23 cellular contexts compared by ENCODE assay signal in genomic region chr2:27154990-27155615, GRCh38. TPM values are rescaled to one million over a fixed set of nuclear protein-coding genes. Genes with fewer than 3 reads are reported as not detected.
DNase-seq lines count a peak whose midpoint lies in the region; ATAC-seq and TF ChIP-seq lines count a peak whose summit lies in the region.
"Had no signal": no experiment of that assay in that cellular context is flagged by ENCODE, and none has a peak within 500 bp of the region (broad histone marks: within the 10 kb centered on the region; RNA-seq: fewer than 3 reads in every experiment).

No MANE protein-coding gene starts in this region.

- H3K4me3 Mint-ChIP-seq in MCF 10A (ENCODE audit: unreplicated experiment) (no peak overlapping the region), nephron progenitor cell (no peak overlapping the region)

- no peak overlapping the region for H3K27ac Mint-ChIP-seq in MCF 10A (ENCODE audit: low read depth, unreplicated experiment)
- peak overlapping the region; percentile 88 for H3K27ac Mint-ChIP-seq in nephron progenitor cell

- DNase-seq in MCF 10A (ENCODE audit: unreplicated experiment) (peak; percentile 25), breast epithelium (ENCODE audit: low spot score in 2 of 2) (no peak), epithelial cell of esophagus (ENCODE audit: low read depth) (peak; percentile 82), nephron progenitor cell (no peak), pons (ENCODE audit: low spot score) (no peak)
- DNase-seq in stimulated activated naive CD4-positive, alpha-beta T cell (lab: John Stamatoyannopoulos, UW): no peak
- no peak for DNase-seq in NK-92 treated with Interleukin-12 subunit alpha and Interleukin-12 subunit beta, amount 100 ng/mL, for 24 hours (lab: John Stamatoyannopoulos, UW)
- DNase-seq: GOT3, MM.1S, NCI-H1092, NCI-H1436, NCI-H187 treated with DMSO at 0.1 percent for 48 hours, NCI-H524 treated with DMSO at 0.1 percent for 48 hours, NCI-H82, Peyer's patch, SHP77 had no signal

- intact Hi-C loops in MCF 10A (cut with micrococcal nuclease): no loop called here
- intact Hi-C loops in breast epithelium (cut with DNase I; ENCODE audit: low total_unique reads): no loop called here

- no peak for TF ChIP-seq POLR2A in breast epithelium (IDR thresholded peaks at IDR 0.05)

- BruUV-seq in MCF 10A (replicated peaks; lab: Mats Ljungman, UMichigan): no TSS peak

- no peaks in the 10 kb centered on the region for H3K9me3 ChIP-seq in breast epithelium
- H3K9me3 ChIP-seq: Peyer's patch had no signal

- no peaks in the 10 kb centered on the region for H3K27me3 ChIP-seq in breast epithelium
- H3K27me3 ChIP-seq: Peyer's patch had no signal

- no peaks in the 10 kb centered on the region for H3K4me1 Mint-ChIP-seq in MCF 10A (ENCODE audit: insufficient read depth, unreplicated experiment)
- peaks cover 42% of the 10 kb centered on the region for H3K4me1 Mint-ChIP-seq in nephron progenitor cell

- no peak overlapping the region for H3K4me3 ChIP-seq in breast epithelium
- H3K4me3 ChIP-seq in epithelial cell of esophagus (ENCODE audit: low read length): no peak overlapping the region
- H3K4me3 ChIP-seq: K562, Peyer's patch had no signal

- H3K36me3 Mint-ChIP-seq in MCF 10A (ENCODE audit: insufficient read depth, unreplicated experiment) (no peaks in the 10 kb centered on the region), nephron progenitor cell (ENCODE audit: low read depth) (no peaks in the 10 kb centered on the region)

- ATAC-seq in HG02623 (IDR thresholded peaks at IDR 0.05; ENCODE audit: unreplicated experiment): no peak
- ATAC-seq: K562 had no signal

- H3K27me3 Mint-ChIP-seq in MCF 10A (ENCODE audit: insufficient read depth, unreplicated experiment) (no peaks in the 10 kb centered on the region), nephron progenitor cell (ENCODE audit: low read depth, poor library complexity) (peaks cover 9% of the 10 kb centered on the region)

- POLR2A ChIA-PET in MCF 10A (lab: Yijun Ruan, JAX): no interaction called here

- no peak overlapping the region for H3K27ac ChIP-seq in breast epithelium
- H3K27ac ChIP-seq: C4-2B, Peyer's patch had no signal

- H3K4me1 ChIP-seq in breast epithelium: no peaks in the 10 kb centered on the region
- H3K4me1 ChIP-seq: Peyer's patch had no signal

- H3K9me3 Mint-ChIP-seq in MCF 10A (ENCODE audit: unreplicated experiment) (no peaks in the 10 kb centered on the region), nephron progenitor cell (no peaks in the 10 kb centered on the region)

- CTCF ChIA-PET in MCF 10A (lab: Yijun Ruan, JAX): interaction anchor here (0.5 to 1.5 kb wide), 3 partner anchors 15 to 36 kb away, joined by 3 to 4 read pairs (median 3); no protein-coding TSS in a partner anchor

- TF ChIP-seq CTCF in MCF 10A (IDR thresholded peaks at IDR 0.05; ENCODE audit: unreplicated experiment) (no peak), breast epithelium (IDR thresholded peaks at IDR 0.05) (no peak), epithelial cell of esophagus (IDR thresholded peaks at IDR 0.05; ENCODE audit: insufficient read depth, low read depth, low read length, missing control alignments) (no peak), nephron progenitor cell (IDR thresholded peaks at IDR 0.05) (no peak)

- H3K36me3 ChIP-seq in breast epithelium: no peaks in the 10 kb centered on the region
- H3K36me3 ChIP-seq: Peyer's patch had no signal

RNA-seq across cellular contexts. Expression of gene TCF23, which starts 6.3 kb away (rescaled TPM):
- not detected in 2 replicates for total RNA-seq in MCF 10A (2022)
- total RNA-seq in breast epithelium: not detected
- total RNA-seq: A172, Daoy, LHCN-M2, Peyer's patch had no signal

RNA-seq across cellular contexts. Expression of gene PRR30, which starts 15.9 kb away (rescaled TPM):
- total RNA-seq in MCF 10A (2022) (not detected in 2 replicates), breast epithelium (not detected)
- total RNA-seq: A172, Daoy, K562, LHCN-M2, OCI-LY7, Peyer's patch had no signal

RNA-seq across cellular contexts. Expression of gene PREB, which starts 20.7 kb away (rescaled TPM):
- total RNA-seq in MCF 10A (2022) (55.1 and 68.5 TPM in 2 replicates), breast epithelium (100 to 1,000 TPM in 1 of 3 donors, 10 to 100 TPM in 2; 51.5 to 113 (median 69.4) TPM)

RNA-seq across cellular contexts. Expression of gene ABHD1, which starts 31.5 kb away (rescaled TPM):
- not detected in 2 replicates for total RNA-seq in MCF 10A (2022)
- under 1 TPM in 2 of 3 donors, not detected in 1; 0.29 to 0.80 TPM for total RNA-seq in breast epithelium
- total RNA-seq: K562, OCI-LY7 had no signal

RNA-seq across cellular contexts. Expression of gene CGREF1, which starts 36.2 kb away (rescaled TPM):
- total RNA-seq in MCF 10A (2022): 10.9 and 12.9 TPM in 2 replicates
- total RNA-seq in breast epithelium: 10 to 100 TPM in 1 of 3 donors, 1 to 10 TPM in 2; 3.2 to 16.4 (median 3.4) TPM
- total RNA-seq: OCI-LY7 had no signal

Comparison
In these comparisons a context has a peak if more than half of its experiments do, and no peak if none do; other contexts are left out.
1. DNase-seq: peak in MCF 10A (single experiment) and epithelial cell of esophagus (single experiment); none in breast epithelium (0 of 2), nephron progenitor cell (single experiment), stimulated activated naive CD4-positive, alpha-beta T cell (0 of 6), pons (single experiment) and NK-92 treated with Interleukin-12 subunit alpha and Interleukin-12 subunit beta, amount 100 ng/mL, for 24 hours (single experiment).